Comparison of ENCODE assay signal across 14 cellular contexts in the genomic region with DNA sequence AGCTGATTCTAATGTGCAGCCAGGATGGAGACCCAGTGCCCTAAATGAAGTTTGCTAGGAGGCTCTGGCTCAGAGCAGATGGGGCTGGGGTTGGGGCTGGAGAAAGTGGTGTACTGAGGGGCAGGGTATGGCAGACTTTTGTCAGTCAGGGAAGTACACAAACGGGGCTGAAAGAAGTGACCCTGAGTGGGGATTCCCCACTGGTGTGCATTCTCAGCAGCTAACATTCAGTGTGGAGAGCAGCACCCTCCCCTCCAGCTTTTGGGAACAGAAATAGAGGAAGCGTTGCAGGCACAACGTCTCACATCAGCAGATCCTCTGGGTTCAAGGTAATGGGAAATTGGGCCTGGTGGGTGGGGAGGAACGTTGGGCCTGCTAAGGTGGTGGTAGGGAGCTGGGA.
DNase-seq lines count a peak whose midpoint lies in the region; ATAC-seq and TF ChIP-seq lines count a peak whose summit lies in the region.
"Had no signal": no experiment of that assay in that cellular context is flagged by ENCODE, and none has a peak within 500 bp of the region (broad histone marks: within the 10 kb centered on the region; RNA-seq: fewer than 3 reads in every experiment).

No MANE protein-coding gene starts in this region.

- peak; percentile 56 for ATAC-seq in GM18907 (IDR thresholded peaks at IDR 0.05; ENCODE audit: unreplicated experiment)
- peak; percentile 47 for ATAC-seq in GM21526 (IDR thresholded peaks at IDR 0.05; ENCODE audit: low FRiP score, unreplicated experiment)
- ATAC-seq in HG03025 (IDR thresholded peaks at IDR 0.05; ENCODE audit: low FRiP score, unreplicated experiment): peak; percentile 56
- ATAC-seq: activated T-cell treated with anti-CD3 and anti-CD28 coated beads, Interleukin-2, amount 50 U/mL, for 72 hours had no signal

- no peak for TF ChIP-seq POLR2A in erythroblast (IDR thresholded peaks at IDR 0.05; ENCODE audit: low read length)

- no peak for TF ChIP-seq CTCF in VCaP (conservative IDR thresholded peaks at IDR 0.05)

- H3K27ac ChIP-seq in VCaP: peak overlapping the region; percentile 70
- H3K27ac ChIP-seq: BLaER1 treated with 17β-estradiol and CSF1 and Interleukin-3, amounts not matched to agents 10 nM and 100 nM had no signal

- DNase-seq in stimulated activated CD4-positive, alpha-beta T cell treated with anti-CD3 and anti-CD28 coated beads, Interleukin-15, amount 100 ng/mL, for 24 hours: no peak
- DNase-seq in OCI-M1 (lab: John Stamatoyannopoulos, UW) (no peak), erythroblast (lab: John Stamatoyannopoulos, UW) (no peak), SIG-M5 treated with dmso at 0.1 percent for 504 hours (lab: John Stamatoyannopoulos, UW; ENCODE audit: unreplicated experiment) (no peak)
- DNase-seq: activated CD4-positive, alpha-beta T cell treated with anti-CD3 and anti-CD28 coated beads for 1 hour; activated T-cell treated with anti-CD3 and anti-CD28 coated beads, Interleukin-2, amount 50 U/mL, for 72 hours; dorsolateral prefrontal cortex; NCI-H2029 treated with DMSO at 0.1 percent for 48 hours; stimulated activated CD4-positive, alpha-beta T cell treated with anti-CD3 and anti-CD28 coated beads, Interleukin-4, amount 100 ng/mL, for 4 hours had no signal
